In the genomic region with DNA sequence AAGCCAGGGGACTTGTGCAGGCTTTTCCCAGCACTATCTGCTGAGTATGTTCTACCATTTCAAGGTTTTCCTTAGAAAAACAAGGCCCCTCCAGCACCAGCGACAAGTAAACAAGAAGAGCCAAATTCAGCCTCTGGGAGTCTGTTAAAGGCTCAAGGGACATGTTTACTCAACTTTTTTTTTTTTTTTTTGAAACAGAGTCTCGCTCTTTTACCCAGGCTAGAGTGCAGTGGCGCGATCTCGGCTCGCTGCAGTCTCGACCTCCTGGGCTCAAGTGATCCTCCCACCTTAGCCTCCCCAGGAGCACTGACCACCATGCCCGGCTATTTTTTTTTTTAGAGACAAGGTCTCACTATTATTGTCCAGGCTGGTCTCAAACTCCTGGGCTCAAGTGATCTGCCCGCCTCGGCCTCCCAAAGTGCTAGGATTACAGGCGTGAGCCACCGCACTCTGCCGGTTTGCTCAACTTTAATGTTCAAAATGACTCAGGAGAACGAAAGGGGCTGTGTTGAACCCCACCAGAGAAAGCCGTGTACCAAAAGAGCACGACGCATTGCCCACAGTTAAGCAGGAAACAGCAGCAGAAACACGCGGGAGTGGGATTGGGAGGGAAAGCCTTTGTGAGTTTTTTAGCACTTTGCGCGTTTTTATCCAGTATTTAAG, we compare ENCODE assay signal across 8 cellular contexts. TPM values are rescaled to one million over a fixed set of nuclear protein-coding genes. Genes with fewer than 3 reads are reported as not detected.
DNase-seq lines count a peak whose midpoint lies in the region; ATAC-seq and TF ChIP-seq lines count a peak whose summit lies in the region.

No MANE protein-coding gene starts in this region.

- H3K27ac ChIP-seq in 22Rv1 (peak overlapping the region; percentile 74), mesendoderm (ENCODE audit: low read depth, low read length) (peak overlapping the region; percentile 95), tibial artery (peak overlapping the region; percentile 76 to 91)

- no peak for TF ChIP-seq POLR2A in NB4 (IDR thresholded peaks at IDR 0.05; ENCODE audit: extremely low read depth, insufficient read length)

- peak overlapping the region; percentile 89 for H3K18ac ChIP-seq in mesendoderm (ENCODE audit: low read length)

- H2BK120ac ChIP-seq in mesendoderm (ENCODE audit: low read depth, low read length): no peak overlapping the region

- no peak for DNase-seq in NB4 (ENCODE audit: low read depth)
- no peak for DNase-seq in mesendoderm
- no peak for DNase-seq in tibial artery
- no peak for DNase-seq in amygdala (lab: John Stamatoyannopoulos, UW)
- no peak for DNase-seq in iPS-NIHi7 (ENCODE audit: extremely low spot score)

- peaks cover 17% of the 10 kb centered on the region for H3K79me1 ChIP-seq in mesendoderm (ENCODE audit: low read length)

- H3K9ac ChIP-seq in mesendoderm (ENCODE audit: low read length): peak overlapping the region; percentile 100

- TF ChIP-seq CTCF in 22Rv1 (IDR thresholded peaks at IDR 0.05) (no peak), NB4 (IDR thresholded peaks at IDR 0.05; ENCODE audit: low read depth, low read length) (no peak), brain (conservative IDR thresholded peaks at IDR 0.05) (no peak), tibial artery (IDR thresholded peaks at IDR 0.05) (no peak)

- no peaks in the 10 kb centered on the region for H3K4me1 ChIP-seq in mesendoderm (ENCODE audit: control insufficient read depth, low read depth, low read length)
- peaks cover 0 to 27% (median 20%) of the 10 kb centered on the region in 4 donors for H3K4me1 ChIP-seq in tibial artery

- H3K4me3 Mint-ChIP-seq in brain: peak overlapping the region; percentile 97 to 100 (median 99)

- peaks cover 28% of the 10 kb centered on the region for H3K79me2 ChIP-seq in mesendoderm (ENCODE audit: control insufficient read depth, insufficient read depth, low read length)

- H2BK5ac ChIP-seq in mesendoderm (ENCODE audit: low read length): peak overlapping the region; percentile 80

- H3K27me3 ChIP-seq in mesendoderm (ENCODE audit: insufficient read depth, low read length, poor library complexity) (no peaks in the 10 kb centered on the region), tibial artery (no peaks in the 10 kb centered on the region)

- H2BK15ac ChIP-seq in mesendoderm (replicated peaks; ENCODE audit: low read depth): no peak overlapping the region

- H3K36me3 Mint-ChIP-seq in brain: peaks cover 21% of the 10 kb centered on the region

- no peak overlapping the region for H4K8ac ChIP-seq in mesendoderm (ENCODE audit: low read depth, low read length)

- peaks cover 2% of the 10 kb centered on the region for H3K36me3 ChIP-seq in mesendoderm (ENCODE audit: control insufficient read depth, insufficient read depth, low read length)
- peaks cover 9 to 27% (median 25%) of the 10 kb centered on the region in 3 donors for H3K36me3 ChIP-seq in tibial artery

- peak overlapping the region; percentile 98 for H4K5ac ChIP-seq in mesendoderm (ENCODE audit: low read length)

- H3K4me1 Mint-ChIP-seq in brain: peaks cover 46% of the 10 kb centered on the region

- peak; percentile 8 for ATAC-seq in GM21423 (IDR thresholded peaks at IDR 0.05; ENCODE audit: unreplicated experiment)

- intact Hi-C loops in tibial artery (cut with DNase I; ENCODE audit: low total_unique reads): no loop called here

- H3K4ac ChIP-seq in mesendoderm (ENCODE audit: low read depth, low read length): peak overlapping the region; percentile 71

- H3K9me3 ChIP-seq in tibial artery: no peaks in the 10 kb centered on the region

- WGBS in mesendoderm (ENCODE audit: extremely low coverage, insufficient coverage, low lambda C conversion rate): no CpG with 5 or more reads among the region's 21 CpGs

- H3K27ac Mint-ChIP-seq in brain: peak overlapping the region; percentile 95 to 99 (median 98)

- peak overlapping the region; percentile 93 for H2AK5ac ChIP-seq in mesendoderm (ENCODE audit: low read length)

- peaks cover 2% of the 10 kb centered on the region for H3K27me3 Mint-ChIP-seq in brain

- H3K9me3 Mint-ChIP-seq in brain: peaks cover 0 to 2% (median 0%) of the 10 kb centered on the region in 5 experiments

- peak overlapping the region; percentile 66 for H3K23ac ChIP-seq in mesendoderm (ENCODE audit: low read length)

- peak overlapping the region; percentile 100 for H3K4me2 ChIP-seq in mesendoderm (ENCODE audit: low read length)

- H3K4me3 ChIP-seq in NB4 (ENCODE audit: low read depth, low read length) (peak overlapping the region; percentile 100), mesendoderm (ENCODE audit: low read length) (peak overlapping the region; percentile 99), tibial artery (peak overlapping the region; percentile 58 to 89)

- peak overlapping the region; percentile 97 for H3K56ac ChIP-seq in mesendoderm (ENCODE audit: low read length)

RNA-seq across cellular contexts. Expression of a gene that starts 0.8 kb away (rescaled TPM):
- 78.8 TPM for polyA plus RNA-seq in brain (ENCODE audit: insufficient read depth, low read depth, low replicate concordance)
- polyA plus RNA-seq in mesendoderm (2013, experiment 1 of 2): 163 TPM
- 181 TPM for polyA plus RNA-seq in mesendoderm (2013, experiment 2 of 2)

RNA-seq across cellular contexts. Expression of a gene that starts 12.3 kb away (rescaled TPM):
- 18.2 TPM for polyA plus RNA-seq in brain (ENCODE audit: insufficient read depth, low read depth, low replicate concordance)
- polyA plus RNA-seq in mesendoderm (2013, experiment 1 of 2): 40.0 TPM
- 39.8 TPM for polyA plus RNA-seq in mesendoderm (2013, experiment 2 of 2)

RNA-seq across cellular contexts. Expression of a gene that starts 29.5 kb away (rescaled TPM):
- 5.4 TPM for polyA plus RNA-seq in brain (ENCODE audit: insufficient read depth, low read depth, low replicate concordance)
- 2.7 TPM for polyA plus RNA-seq in mesendoderm (2013, experiment 1 of 2)
- polyA plus RNA-seq in mesendoderm (2013, experiment 2 of 2): 2.7 TPM
